In the genomic region with DNA sequence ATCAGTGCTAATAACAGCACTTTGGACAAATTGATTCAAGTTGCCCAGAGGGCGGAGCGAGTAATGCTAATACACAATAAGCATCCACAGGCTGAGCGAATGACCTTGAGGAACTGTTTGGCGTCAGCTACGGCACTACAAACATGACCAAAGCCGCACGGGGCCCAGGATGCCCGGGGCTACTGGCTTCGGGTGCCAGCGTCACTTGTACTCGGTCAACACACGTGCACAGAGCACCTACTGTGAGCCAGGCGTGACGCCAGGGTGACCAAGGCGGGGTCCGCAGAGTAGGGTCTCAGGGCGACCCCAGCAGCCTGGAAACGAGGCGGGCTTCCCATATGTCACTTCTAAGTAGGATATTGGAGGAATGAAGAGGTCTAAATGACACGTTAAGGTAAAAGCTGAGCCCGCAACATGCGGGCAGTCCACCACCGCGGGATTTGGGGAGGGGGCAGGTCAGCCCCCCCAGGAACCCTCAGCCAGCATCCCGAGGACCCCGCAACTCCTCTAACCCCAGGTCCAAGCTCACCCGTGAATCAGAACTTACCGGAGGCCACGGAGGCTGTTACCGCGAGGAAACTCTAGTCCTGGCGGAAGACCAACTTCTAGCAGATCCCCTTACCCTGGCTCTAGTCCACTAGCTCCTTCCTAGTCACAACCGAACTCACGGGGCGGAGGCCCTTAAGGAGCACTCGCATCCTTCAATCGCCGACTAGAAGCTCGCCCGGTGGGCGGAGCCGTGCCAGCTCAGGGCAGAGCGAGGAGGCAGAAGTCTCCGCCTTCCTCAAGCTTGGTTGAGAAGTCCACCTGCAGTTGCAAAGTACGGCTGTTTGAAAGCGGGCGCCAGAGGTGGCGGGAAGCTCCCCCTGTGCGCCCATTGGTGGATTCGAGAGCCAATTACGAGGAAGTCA, we compare ENCODE assay signal across 1 cellular context.
TF ChIP-seq lines count a peak whose summit lies in the region.

A gene with protein sequence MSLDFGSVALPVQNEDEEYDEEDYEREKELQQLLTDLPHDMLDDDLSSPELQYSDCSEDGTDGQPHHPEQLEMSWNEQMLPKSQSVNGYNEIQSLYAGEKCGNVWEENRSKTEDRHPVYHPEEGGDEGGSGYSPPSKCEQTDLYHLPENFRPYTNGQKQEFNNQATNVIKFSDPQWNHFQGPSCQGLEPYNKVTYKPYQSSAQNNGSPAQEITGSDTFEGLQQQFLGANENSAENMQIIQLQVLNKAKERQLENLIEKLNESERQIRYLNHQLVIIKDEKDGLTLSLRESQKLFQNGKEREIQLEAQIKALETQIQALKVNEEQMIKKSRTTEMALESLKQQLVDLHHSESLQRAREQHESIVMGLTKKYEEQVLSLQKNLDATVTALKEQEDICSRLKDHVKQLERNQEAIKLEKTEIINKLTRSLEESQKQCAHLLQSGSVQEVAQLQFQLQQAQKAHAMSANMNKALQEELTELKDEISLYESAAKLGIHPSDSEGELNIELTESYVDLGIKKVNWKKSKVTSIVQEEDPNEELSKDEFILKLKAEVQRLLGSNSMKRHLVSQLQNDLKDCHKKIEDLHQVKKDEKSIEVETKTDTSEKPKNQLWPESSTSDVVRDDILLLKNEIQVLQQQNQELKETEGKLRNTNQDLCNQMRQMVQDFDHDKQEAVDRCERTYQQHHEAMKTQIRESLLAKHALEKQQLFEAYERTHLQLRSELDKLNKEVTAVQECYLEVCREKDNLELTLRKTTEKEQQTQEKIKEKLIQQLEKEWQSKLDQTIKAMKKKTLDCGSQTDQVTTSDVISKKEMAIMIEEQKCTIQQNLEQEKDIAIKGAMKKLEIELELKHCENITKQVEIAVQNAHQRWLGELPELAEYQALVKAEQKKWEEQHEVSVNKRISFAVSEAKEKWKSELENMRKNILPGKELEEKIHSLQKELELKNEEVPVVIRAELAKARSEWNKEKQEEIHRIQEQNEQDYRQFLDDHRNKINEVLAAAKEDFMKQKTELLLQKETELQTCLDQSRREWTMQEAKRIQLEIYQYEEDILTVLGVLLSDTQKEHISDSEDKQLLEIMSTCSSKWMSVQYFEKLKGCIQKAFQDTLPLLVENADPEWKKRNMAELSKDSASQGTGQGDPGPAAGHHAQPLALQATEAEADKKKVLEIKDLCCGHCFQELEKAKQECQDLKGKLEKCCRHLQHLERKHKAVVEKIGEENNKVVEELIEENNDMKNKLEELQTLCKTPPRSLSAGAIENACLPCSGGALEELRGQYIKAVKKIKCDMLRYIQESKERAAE (N-terminal part only) (minus strand): TSS at position 656 of the 911 bp plus-strand sequence. CDS start 5,420 bp downstream, outside the sequence.

TF ChIP-seq in HepG2, 621 proteins besides CTCF, POLR2A, EP300 and RAD21 (continued from another document and continues in another):
- TF ChIP-seq ZNF746 (CRISPR knock-in tag; IDR thresholded peaks at IDR 0.05), result no peak
- TF ChIP-seq, protein P1, sequence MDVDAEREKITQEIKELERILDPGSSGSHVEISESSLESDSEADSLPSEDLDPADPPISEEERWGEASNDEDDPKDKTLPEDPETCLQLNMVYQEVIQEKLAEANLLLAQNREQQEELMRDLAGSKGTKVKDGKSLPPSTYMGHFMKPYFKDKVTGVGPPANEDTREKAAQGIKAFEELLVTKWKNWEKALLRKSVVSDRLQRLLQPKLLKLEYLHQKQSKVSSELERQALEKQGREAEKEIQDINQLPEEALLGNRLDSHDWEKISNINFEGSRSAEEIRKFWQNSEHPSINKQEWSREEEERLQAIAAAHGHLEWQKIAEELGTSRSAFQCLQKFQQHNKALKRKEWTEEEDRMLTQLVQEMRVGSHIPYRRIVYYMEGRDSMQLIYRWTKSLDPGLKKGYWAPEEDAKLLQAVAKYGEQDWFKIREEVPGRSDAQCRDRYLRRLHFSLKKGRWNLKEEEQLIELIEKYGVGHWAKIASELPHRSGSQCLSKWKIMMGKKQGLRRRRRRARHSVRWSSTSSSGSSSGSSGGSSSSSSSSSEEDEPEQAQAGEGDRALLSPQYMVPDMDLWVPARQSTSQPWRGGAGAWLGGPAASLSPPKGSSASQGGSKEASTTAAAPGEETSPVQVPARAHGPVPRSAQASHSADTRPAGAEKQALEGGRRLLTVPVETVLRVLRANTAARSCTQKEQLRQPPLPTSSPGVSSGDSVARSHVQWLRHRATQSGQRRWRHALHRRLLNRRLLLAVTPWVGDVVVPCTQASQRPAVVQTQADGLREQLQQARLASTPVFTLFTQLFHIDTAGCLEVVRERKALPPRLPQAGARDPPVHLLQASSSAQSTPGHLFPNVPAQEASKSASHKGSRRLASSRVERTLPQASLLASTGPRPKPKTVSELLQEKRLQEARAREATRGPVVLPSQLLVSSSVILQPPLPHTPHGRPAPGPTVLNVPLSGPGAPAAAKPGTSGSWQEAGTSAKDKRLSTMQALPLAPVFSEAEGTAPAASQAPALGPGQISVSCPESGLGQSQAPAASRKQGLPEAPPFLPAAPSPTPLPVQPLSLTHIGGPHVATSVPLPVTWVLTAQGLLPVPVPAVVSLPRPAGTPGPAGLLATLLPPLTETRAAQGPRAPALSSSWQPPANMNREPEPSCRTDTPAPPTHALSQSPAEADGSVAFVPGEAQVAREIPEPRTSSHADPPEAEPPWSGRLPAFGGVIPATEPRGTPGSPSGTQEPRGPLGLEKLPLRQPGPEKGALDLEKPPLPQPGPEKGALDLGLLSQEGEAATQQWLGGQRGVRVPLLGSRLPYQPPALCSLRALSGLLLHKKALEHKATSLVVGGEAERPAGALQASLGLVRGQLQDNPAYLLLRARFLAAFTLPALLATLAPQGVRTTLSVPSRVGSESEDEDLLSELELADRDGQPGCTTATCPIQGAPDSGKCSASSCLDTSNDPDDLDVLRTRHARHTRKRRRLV (CRISPR knock-in tag; IDR thresholded peaks at IDR 0.05), result no peak
- no peak for TF ChIP-seq AGO2 (optimal IDR thresholded peaks at IDR 0.05; ENCODE audit: low read depth, low read length)
- no peak for TF ChIP-seq ZSCAN29 (CRISPR knock-in tag; conservative IDR thresholded peaks at IDR 0.05)
- TF ChIP-seq, protein P2, sequence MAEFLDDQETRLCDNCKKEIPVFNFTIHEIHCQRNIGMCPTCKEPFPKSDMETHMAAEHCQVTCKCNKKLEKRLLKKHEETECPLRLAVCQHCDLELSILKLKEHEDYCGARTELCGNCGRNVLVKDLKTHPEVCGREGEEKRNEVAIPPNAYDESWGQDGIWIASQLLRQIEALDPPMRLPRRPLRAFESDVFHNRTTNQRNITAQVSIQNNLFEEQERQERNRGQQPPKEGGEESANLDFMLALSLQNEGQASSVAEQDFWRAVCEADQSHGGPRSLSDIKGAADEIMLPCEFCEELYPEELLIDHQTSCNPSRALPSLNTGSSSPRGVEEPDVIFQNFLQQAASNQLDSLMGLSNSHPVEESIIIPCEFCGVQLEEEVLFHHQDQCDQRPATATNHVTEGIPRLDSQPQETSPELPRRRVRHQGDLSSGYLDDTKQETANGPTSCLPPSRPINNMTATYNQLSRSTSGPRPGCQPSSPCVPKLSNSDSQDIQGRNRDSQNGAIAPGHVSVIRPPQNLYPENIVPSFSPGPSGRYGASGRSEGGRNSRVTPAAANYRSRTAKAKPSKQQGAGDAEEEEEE (CRISPR knock-in tag; IDR thresholded peaks at IDR 0.05; ENCODE audit: borderline replicate concordance), result no peak
- TF ChIP-seq SRF (IDR thresholded peaks at IDR 0.05; ENCODE audit: low read depth, low read length), result peak; percentile 21; the same call in 1 of the 2 replicates
- TF ChIP-seq, protein P3, sequence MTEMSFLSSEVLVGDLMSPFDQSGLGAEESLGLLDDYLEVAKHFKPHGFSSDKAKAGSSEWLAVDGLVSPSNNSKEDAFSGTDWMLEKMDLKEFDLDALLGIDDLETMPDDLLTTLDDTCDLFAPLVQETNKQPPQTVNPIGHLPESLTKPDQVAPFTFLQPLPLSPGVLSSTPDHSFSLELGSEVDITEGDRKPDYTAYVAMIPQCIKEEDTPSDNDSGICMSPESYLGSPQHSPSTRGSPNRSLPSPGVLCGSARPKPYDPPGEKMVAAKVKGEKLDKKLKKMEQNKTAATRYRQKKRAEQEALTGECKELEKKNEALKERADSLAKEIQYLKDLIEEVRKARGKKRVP (CRISPR knock-in tag; IDR thresholded peaks at IDR 0.05), result no peak
- TF ChIP-seq PCBP1 (IDR thresholded peaks at IDR 0.05; ENCODE audit: borderline replicate concordance, low read depth, low read length), result no peak
- TF ChIP-seq, protein P4, sequence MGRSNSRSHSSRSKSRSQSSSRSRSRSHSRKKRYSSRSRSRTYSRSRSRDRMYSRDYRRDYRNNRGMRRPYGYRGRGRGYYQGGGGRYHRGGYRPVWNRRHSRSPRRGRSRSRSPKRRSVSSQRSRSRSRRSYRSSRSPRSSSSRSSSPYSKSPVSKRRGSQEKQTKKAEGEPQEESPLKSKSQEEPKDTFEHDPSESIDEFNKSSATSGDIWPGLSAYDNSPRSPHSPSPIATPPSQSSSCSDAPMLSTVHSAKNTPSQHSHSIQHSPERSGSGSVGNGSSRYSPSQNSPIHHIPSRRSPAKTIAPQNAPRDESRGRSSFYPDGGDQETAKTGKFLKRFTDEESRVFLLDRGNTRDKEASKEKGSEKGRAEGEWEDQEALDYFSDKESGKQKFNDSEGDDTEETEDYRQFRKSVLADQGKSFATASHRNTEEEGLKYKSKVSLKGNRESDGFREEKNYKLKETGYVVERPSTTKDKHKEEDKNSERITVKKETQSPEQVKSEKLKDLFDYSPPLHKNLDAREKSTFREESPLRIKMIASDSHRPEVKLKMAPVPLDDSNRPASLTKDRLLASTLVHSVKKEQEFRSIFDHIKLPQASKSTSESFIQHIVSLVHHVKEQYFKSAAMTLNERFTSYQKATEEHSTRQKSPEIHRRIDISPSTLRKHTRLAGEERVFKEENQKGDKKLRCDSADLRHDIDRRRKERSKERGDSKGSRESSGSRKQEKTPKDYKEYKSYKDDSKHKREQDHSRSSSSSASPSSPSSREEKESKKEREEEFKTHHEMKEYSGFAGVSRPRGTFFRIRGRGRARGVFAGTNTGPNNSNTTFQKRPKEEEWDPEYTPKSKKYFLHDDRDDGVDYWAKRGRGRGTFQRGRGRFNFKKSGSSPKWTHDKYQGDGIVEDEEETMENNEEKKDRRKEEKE (IDR thresholded peaks at IDR 0.05), result no peak
- TF ChIP-seq ZNF264 (CRISPR knock-in tag; IDR thresholded peaks at IDR 0.05), result no peak
- TF ChIP-seq ZFP1 (CRISPR knock-in tag; IDR thresholded peaks at IDR 0.05), result no peak
- TF ChIP-seq, protein P5, sequence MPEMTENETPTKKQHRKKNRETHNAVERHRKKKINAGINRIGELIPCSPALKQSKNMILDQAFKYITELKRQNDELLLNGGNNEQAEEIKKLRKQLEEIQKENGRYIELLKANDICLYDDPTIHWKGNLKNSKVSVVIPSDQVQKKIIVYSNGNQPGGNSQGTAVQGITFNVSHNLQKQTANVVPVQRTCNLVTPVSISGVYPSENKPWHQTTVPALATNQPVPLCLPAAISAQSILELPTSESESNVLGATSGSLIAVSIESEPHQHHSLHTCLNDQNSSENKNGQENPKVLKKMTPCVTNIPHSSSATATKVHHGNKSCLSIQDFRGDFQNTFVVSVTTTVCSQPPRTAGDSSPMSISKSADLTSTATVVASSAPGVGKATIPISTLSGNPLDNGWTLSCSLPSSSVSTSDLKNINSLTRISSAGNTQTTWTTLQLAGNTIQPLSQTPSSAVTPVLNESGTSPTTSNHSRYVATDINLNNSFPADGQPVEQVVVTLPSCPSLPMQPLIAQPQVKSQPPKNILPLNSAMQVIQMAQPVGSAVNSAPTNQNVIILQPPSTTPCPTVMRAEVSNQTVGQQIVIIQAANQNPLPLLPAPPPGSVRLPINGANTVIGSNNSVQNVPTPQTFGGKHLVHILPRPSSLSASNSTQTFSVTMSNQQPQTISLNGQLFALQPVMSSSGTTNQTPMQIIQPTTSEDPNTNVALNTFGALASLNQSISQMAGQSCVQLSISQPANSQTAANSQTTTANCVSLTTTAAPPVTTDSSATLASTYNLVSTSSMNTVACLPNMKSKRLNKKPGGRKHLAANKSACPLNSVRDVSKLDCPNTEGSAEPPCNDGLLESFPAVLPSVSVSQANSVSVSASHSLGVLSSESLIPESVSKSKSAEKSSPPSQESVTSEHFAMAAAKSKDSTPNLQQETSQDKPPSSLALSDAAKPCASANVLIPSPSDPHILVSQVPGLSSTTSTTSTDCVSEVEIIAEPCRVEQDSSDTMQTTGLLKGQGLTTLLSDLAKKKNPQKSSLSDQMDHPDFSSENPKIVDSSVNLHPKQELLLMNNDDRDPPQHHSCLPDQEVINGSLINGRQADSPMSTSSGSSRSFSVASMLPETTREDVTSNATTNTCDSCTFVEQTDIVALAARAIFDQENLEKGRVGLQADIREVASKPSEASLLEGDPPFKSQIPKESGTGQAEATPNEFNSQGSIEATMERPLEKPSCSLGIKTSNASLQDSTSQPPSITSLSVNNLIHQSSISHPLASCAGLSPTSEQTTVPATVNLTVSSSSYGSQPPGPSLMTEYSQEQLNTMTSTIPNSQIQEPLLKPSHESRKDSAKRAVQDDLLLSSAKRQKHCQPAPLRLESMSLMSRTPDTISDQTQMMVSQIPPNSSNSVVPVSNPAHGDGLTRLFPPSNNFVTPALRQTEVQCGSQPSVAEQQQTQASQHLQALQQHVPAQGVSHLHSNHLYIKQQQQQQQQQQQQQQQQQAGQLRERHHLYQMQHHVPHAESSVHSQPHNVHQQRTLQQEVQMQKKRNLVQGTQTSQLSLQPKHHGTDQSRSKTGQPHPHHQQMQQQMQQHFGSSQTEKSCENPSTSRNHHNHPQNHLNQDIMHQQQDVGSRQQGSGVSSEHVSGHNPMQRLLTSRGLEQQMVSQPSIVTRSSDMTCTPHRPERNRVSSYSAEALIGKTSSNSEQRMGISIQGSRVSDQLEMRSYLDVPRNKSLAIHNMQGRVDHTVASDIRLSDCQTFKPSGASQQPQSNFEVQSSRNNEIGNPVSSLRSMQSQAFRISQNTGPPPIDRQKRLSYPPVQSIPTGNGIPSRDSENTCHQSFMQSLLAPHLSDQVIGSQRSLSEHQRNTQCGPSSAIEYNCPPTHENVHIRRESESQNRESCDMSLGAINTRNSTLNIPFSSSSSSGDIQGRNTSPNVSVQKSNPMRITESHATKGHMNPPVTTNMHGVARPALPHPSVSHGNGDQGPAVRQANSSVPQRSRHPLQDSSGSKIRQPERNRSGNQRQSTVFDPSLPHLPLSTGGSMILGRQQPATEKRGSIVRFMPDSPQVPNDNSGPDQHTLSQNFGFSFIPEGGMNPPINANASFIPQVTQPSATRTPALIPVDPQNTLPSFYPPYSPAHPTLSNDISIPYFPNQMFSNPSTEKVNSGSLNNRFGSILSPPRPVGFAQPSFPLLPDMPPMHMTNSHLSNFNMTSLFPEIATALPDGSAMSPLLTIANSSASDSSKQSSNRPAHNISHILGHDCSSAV (CRISPR knock-in tag; IDR thresholded peaks at IDR 0.05; ENCODE audit: borderline replicate concordance), result no peak
- no peak for TF ChIP-seq PRMT3 (CRISPR knock-in tag; IDR thresholded peaks at IDR 0.05; ENCODE audit: borderline replicate concordance, low read depth)
- TF ChIP-seq SNRNP70 (IDR thresholded peaks at IDR 0.05; ENCODE audit: low read depth, low read length), result no peak
- peak; percentile 49; the same call in 1 of the 2 replicates for TF ChIP-seq CCDC6 (CRISPR knock-in tag; IDR thresholded peaks at IDR 0.05)
- TF ChIP-seq IRF2 (CRISPR knock-in tag; IDR thresholded peaks at IDR 0.05), result no peak
- TF ChIP-seq ZNF550 (CRISPR knock-in tag; IDR thresholded peaks at IDR 0.05; ENCODE audit: borderline replicate concordance), result no peak
- TF ChIP-seq NFE2 (CRISPR knock-in tag; IDR thresholded peaks at IDR 0.05), result no peak
- TF ChIP-seq, protein P6, sequence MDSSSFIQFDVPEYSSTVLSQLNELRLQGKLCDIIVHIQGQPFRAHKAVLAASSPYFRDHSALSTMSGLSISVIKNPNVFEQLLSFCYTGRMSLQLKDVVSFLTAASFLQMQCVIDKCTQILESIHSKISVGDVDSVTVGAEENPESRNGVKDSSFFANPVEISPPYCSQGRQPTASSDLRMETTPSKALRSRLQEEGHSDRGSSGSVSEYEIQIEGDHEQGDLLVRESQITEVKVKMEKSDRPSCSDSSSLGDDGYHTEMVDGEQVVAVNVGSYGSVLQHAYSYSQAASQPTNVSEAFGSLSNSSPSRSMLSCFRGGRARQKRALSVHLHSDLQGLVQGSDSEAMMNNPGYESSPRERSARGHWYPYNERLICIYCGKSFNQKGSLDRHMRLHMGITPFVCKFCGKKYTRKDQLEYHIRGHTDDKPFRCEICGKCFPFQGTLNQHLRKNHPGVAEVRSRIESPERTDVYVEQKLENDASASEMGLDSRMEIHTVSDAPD (CRISPR knock-in tag; IDR thresholded peaks at IDR 0.05), result no peak
